Comparison of ENCODE assay signal across 6 cellular contexts in genomic region chr1:51527144-51527543, GRCh38.
"Had no signal": no experiment of that assay in that cellular context is flagged by ENCODE, and none has a peak within 500 bp of the region (broad histone marks: within the 10 kb centered on the region; RNA-seq: fewer than 3 reads in every experiment).

No MANE protein-coding gene starts in this region.

- H3K4me3 ChIP-seq: GM12878 had no signal

- FAIRE-seq: G401.6, GM12878, GM18507, GM19239 had no signal

- DNase-seq: GDM1, GF-D8 had no signal
